Comparison of ENCODE assay signal across 1 cellular context in the genomic region with DNA sequence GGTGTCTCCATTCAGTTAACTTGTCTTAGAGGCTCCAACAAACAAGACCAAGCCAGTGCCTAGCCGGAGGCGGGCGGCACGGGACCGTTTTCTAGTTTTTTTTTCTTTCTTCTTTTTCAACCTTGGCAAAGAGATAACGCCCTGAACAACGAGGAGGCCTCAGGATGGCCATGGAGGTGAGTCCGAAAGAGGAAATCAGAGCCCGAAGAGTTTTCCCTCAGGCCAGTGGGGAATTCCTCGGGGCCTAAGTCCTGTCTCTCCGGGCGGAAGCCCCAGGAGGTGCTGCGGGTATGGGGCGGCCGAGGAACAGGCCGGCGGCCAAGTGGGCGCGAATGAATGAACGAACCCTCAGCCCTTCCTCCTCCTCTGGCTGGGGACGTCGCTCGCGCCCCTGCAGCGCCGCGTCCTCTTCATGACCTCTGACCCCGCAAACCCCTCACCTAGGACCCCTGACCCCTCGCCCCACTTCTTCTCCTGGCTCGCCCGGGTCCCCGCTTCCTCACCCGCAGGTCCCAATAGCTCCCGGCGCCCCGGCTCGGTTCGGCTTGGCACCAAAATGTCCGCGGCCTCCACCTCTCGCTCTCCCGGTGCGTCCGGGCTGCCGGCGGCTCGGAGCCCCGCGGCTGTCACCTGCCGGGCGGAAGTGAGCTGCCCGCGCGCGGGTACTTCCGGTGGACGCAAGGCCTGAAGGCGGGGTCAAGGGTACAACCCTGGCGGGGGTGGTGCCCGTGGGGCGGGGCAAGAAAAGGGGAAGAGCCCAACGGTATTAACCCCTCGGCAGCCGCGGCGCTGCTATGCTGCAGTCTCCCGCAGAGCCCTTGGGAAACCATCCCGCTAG.
TF ChIP-seq lines count a peak whose summit lies in the region.

A gene (minus strand): TSS at position 650 of the 838 bp plus-strand sequence. CDS start 21,327 bp downstream, outside the sequence.

TF ChIP-seq in HepG2, 621 proteins besides CTCF, POLR2A, EP300 and RAD21 (continued from another document and continues in another):
- TF ChIP-seq, protein P1, sequence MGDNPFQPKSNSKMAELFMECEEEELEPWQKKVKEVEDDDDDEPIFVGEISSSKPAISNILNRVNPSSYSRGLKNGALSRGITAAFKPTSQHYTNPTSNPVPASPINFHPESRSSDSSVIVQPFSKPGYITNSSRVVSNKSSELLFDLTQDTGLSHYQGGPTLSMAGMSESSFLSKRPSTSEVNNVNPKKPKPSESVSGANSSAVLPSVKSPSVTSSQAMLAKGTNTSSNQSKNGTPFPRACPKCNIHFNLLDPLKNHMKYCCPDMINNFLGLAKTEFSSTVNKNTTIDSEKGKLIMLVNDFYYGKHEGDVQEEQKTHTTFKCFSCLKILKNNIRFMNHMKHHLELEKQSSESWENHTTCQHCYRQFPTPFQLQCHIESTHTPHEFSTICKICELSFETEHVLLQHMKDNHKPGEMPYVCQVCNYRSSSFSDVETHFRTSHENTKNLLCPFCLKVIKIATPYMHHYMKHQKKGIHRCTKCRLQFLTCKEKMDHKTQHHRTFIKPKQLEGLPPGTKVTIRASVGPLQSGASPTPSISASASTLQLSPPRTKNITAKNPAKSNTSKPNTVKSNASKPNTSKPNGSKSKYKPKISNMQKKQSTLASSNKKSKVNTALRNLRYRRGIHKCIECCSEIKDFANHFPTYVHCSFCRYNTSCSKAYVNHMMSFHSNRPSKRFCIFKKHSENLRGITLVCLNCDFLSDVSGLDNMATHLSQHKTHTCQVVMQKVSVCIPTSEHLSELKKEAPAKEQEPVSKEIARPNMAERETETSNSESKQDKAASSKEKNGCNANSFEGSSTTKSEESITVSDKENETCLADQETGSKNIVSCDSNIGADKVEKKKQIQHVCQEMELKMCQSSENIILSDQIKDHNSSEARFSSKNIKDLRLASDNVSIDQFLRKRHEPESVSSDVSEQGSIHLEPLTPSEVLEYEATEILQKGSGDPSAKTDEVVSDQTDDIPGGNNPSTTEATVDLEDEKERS (CRISPR knock-in tag; IDR thresholded peaks at IDR 0.05), result peak; percentile 52; the same call in 1 of the 2 replicates
- TF ChIP-seq, protein P2, sequence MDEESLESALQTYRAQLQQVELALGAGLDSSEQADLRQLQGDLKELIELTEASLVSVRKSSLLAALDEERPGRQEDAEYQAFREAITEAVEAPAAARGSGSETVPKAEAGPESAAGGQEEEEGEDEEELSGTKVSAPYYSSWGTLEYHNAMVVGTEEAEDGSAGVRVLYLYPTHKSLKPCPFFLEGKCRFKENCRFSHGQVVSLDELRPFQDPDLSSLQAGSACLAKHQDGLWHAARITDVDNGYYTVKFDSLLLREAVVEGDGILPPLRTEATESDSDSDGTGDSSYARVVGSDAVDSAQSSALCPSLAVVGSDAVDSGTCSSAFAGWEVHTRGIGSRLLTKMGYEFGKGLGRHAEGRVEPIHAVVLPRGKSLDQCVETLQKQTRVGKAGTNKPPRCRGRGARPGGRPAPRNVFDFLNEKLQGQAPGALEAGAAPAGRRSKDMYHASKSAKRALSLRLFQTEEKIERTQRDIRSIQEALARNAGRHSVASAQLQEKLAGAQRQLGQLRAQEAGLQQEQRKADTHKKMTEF (CRISPR knock-in tag; IDR thresholded peaks at IDR 0.05), result peak; percentile 83; the same call in 1 of the 2 replicates
- peak; percentile 43 for TF ChIP-seq HDAC2 (CRISPR knock-in tag; IDR thresholded peaks at IDR 0.05)
- peak; percentile 46; the same call in 1 of the 2 replicates for TF ChIP-seq ZMYM3 (CRISPR knock-in tag; IDR thresholded peaks at IDR 0.05)
- peak; percentile 46; the same call in 1 of the 2 replicates for TF ChIP-seq ZNF598 (CRISPR knock-in tag; IDR thresholded peaks at IDR 0.05; ENCODE audit: borderline replicate concordance)
- TF ChIP-seq, protein P3, sequence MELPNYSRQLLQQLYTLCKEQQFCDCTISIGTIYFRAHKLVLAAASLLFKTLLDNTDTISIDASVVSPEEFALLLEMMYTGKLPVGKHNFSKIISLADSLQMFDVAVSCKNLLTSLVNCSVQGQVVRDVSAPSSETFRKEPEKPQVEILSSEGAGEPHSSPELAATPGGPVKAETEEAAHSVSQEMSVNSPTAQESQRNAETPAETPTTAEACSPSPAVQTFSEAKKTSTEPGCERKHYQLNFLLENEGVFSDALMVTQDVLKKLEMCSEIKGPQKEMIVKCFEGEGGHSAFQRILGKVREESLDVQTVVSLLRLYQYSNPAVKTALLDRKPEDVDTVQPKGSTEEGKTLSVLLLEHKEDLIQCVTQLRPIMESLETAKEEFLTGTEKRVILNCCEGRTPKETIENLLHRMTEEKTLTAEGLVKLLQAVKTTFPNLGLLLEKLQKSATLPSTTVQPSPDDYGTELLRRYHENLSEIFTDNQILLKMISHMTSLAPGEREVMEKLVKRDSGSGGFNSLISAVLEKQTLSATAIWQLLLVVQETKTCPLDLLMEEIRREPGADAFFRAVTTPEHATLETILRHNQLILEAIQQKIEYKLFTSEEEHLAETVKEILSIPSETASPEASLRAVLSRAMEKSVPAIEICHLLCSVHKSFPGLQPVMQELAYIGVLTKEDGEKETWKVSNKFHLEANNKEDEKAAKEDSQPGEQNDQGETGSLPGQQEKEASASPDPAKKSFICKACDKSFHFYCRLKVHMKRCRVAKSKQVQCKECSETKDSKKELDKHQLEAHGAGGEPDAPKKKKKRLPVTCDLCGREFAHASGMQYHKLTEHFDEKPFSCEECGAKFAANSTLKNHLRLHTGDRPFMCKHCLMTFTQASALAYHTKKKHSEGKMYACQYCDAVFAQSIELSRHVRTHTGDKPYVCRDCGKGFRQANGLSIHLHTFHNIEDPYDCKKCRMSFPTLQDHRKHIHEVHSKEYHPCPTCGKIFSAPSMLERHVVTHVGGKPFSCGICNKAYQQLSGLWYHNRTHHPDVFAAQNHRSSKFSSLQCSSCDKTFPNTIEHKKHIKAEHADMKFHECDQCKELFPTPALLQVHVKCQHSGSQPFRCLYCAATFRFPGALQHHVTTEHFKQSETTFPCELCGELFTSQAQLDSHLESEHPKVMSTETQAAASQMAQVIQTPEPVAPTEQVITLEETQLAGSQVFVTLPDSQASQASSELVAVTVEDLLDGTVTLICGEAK (IDR thresholded peaks at IDR 0.05), result peak; percentile 84
- TF ChIP-seq, protein P3 (CRISPR knock-in tag; IDR thresholded peaks at IDR 0.05), result no peak; the same call in 1 of the 2 replicates
- TF ChIP-seq ZNF180 (CRISPR knock-in tag; IDR thresholded peaks at IDR 0.05; ENCODE audit: borderline replicate concordance, low read depth), result no peak
- TF ChIP-seq FOXA1 (IDR thresholded peaks at IDR 0.05), result no peak
- 0 out of 2 replicates have a peak, but pooled peaks have one; percentile 6 for TF ChIP-seq FOXA1 (CRISPR knock-in tag; IDR thresholded peaks at IDR 0.05)
- TF ChIP-seq ELF4 (CRISPR knock-in tag; IDR thresholded peaks at IDR 0.05; ENCODE audit: borderline replicate concordance), result no peak
- peak; percentile 22; the same call in 1 of the 2 replicates for TF ChIP-seq HOXD1 (CRISPR knock-in tag; IDR thresholded peaks at IDR 0.05)
- TF ChIP-seq CCDC6 (CRISPR knock-in tag; IDR thresholded peaks at IDR 0.05), result 0 out of 2 replicates have a peak, but pooled peaks have one; percentile 10
- TF ChIP-seq TEAD3 (CRISPR knock-in tag; optimal IDR thresholded peaks at IDR 0.05; ENCODE audit: borderline replicate concordance), result peak; percentile 56
- TF ChIP-seq RCOR2 (CRISPR knock-in tag; IDR thresholded peaks at IDR 0.05), result no peak; the same call in 1 of the 2 replicates
- no peak for TF ChIP-seq ZNF75D (CRISPR knock-in tag; IDR thresholded peaks at IDR 0.05; ENCODE audit: borderline replicate concordance)
- TF ChIP-seq RBM39 (IDR thresholded peaks at IDR 0.05; ENCODE audit: low read depth, low read length, poor library complexity, severe bottlenecking), result peak; percentile 44
- peak; percentile 72 for TF ChIP-seq POGZ (CRISPR knock-in tag; IDR thresholded peaks at IDR 0.05)
- no peak for TF ChIP-seq ZNF30 (CRISPR knock-in tag; IDR thresholded peaks at IDR 0.05)
- no peak for TF ChIP-seq ZNF644 (CRISPR knock-in tag; IDR thresholded peaks at IDR 0.05; ENCODE audit: low read depth)
- no peak for TF ChIP-seq PAF1 (CRISPR knock-in tag; IDR thresholded peaks at IDR 0.05)
- TF ChIP-seq, protein P4, sequence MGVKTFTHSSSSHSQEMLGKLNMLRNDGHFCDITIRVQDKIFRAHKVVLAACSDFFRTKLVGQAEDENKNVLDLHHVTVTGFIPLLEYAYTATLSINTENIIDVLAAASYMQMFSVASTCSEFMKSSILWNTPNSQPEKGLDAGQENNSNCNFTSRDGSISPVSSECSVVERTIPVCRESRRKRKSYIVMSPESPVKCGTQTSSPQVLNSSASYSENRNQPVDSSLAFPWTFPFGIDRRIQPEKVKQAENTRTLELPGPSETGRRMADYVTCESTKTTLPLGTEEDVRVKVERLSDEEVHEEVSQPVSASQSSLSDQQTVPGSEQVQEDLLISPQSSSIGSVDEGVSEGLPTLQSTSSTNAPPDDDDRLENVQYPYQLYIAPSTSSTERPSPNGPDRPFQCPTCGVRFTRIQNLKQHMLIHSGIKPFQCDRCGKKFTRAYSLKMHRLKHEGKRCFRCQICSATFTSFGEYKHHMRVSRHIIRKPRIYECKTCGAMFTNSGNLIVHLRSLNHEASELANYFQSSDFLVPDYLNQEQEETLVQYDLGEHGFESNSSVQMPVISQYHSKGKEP (CRISPR knock-in tag; IDR thresholded peaks at IDR 0.05), result no peak
- TF ChIP-seq RXRB (CRISPR knock-in tag; IDR thresholded peaks at IDR 0.05; ENCODE audit: borderline replicate concordance), result peak; percentile 55; the same call in 1 of the 2 replicates
- peak; percentile 78 for TF ChIP-seq HNRNPK (IDR thresholded peaks at IDR 0.05; ENCODE audit: low read depth, low read length, poor library complexity, severe bottlenecking)
- TF ChIP-seq ZNF282 (IDR thresholded peaks at IDR 0.05; ENCODE audit: partially characterized antibody), result no peak
- TF ChIP-seq ELF1 (CRISPR knock-in tag; IDR thresholded peaks at IDR 0.05), result peak; percentile 74
- 0 out of 2 replicates have a peak, but pooled peaks have one; percentile 37 for TF ChIP-seq KLF11 (CRISPR knock-in tag; IDR thresholded peaks at IDR 0.05)
- TF ChIP-seq GFI1 (CRISPR knock-in tag; IDR thresholded peaks at IDR 0.05; ENCODE audit: borderline replicate concordance), result peak; percentile 31; the same call in 1 of the 2 replicates
- TF ChIP-seq, protein P5, sequence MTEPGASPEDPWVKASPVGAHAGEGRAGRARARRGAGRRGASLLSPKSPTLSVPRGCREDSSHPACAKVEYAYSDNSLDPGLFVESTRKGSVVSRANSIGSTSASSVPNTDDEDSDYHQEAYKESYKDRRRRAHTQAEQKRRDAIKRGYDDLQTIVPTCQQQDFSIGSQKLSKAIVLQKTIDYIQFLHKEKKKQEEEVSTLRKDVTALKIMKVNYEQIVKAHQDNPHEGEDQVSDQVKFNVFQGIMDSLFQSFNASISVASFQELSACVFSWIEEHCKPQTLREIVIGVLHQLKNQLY (CRISPR knock-in tag; IDR thresholded peaks at IDR 0.05), result 0 out of 2 replicates have a peak, but pooled peaks have one; percentile 19
- TF ChIP-seq MXD4 (CRISPR knock-in tag; IDR thresholded peaks at IDR 0.05), result peak; percentile 79; the same call in 1 of the 2 replicates
- TF ChIP-seq, protein P6, sequence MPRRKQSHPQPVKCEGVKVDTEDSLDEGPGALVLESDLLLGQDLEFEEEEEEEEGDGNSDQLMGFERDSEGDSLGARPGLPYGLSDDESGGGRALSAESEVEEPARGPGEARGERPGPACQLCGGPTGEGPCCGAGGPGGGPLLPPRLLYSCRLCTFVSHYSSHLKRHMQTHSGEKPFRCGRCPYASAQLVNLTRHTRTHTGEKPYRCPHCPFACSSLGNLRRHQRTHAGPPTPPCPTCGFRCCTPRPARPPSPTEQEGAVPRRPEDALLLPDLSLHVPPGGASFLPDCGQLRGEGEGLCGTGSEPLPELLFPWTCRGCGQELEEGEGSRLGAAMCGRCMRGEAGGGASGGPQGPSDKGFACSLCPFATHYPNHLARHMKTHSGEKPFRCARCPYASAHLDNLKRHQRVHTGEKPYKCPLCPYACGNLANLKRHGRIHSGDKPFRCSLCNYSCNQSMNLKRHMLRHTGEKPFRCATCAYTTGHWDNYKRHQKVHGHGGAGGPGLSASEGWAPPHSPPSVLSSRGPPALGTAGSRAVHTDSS (CRISPR knock-in tag; conservative IDR thresholded peaks at IDR 0.05), result no peak
- TF ChIP-seq, protein P7, sequence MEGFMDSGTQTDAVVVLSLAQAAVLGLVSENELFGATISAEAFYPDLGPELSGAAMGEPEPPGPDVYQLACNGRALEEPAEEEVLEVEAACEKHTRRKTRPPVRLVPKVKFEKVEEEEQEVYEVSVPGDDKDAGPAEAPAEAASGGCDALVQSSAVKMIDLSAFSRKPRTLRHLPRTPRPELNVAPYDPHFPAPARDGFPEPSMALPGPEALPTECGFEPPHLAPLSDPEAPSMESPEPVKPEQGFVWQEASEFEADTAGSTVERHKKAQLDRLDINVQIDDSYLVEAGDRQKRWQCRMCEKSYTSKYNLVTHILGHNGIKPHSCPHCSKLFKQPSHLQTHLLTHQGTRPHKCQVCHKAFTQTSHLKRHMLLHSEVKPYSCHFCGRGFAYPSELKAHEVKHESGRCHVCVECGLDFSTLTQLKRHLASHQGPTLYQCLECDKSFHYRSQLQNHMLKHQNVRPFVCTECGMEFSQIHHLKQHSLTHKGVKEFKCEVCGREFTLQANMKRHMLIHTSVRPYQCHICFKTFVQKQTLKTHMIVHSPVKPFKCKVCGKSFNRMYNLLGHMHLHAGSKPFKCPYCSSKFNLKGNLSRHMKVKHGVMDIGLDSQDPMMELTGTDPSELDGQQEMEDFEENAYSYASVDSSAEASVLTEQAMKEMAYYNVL (CRISPR knock-in tag; IDR thresholded peaks at IDR 0.05; ENCODE audit: borderline replicate concordance), result peak; percentile 71; the same call in 1 of the 2 replicates
- TF ChIP-seq ZNF670 (CRISPR knock-in tag; IDR thresholded peaks at IDR 0.05; ENCODE audit: borderline replicate concordance), result no peak
- TF ChIP-seq ZSCAN20 (CRISPR knock-in tag; IDR thresholded peaks at IDR 0.05; ENCODE audit: borderline replicate concordance), result no peak
